ENCODE assay signal across 11 cellular contexts in the genomic region with DNA sequence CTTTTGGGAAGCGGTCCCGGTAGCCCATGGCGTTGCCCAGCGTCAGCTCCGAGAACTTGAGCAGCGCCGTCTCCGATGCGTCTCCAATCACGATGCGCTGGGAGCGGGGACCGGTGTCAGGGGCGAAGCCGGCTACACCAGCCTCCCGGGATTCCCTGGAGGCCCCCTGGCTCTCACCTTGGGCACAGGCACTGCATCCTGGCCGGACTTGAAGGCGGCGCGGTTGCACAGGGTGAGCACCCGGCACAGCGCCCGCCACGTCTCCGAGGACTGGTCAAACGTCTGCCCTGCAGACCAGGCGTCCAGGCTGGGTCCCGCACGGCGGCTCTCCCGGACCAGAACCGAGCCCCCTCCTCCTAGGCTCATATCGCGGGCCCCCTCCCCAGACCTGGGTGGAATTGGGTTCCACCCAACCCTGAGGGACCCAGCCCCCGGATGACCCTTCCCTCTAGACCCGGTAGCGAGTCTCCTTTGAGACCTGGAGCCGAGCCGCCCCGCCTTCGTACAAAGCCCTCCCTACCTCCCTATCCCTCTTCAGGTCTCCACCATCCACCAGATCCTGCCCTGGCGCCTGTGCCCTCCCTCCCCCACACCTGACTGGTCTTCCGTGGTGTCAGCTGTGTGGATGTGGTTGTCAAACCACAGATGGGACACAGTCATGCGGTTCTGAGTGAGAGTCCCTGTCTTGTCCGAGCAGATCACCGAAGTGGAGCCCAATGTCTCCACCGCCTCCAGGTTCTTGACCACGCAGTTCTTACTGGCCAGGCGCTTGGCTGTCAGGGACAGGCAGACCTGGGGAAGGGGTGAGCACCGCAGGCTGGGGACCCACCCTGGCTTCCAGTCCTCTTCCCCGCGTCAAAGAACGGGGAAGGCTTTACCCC.
DNase-seq lines count a peak whose midpoint lies in the region; ATAC-seq, FAIRE-seq and TF ChIP-seq lines count a peak whose summit lies in the region.
"Had no signal": no experiment of that assay in that cellular context is flagged by ENCODE, and none has a peak within 500 bp of the region (broad histone marks: within the 10 kb centered on the region; RNA-seq: fewer than 3 reads in every experiment).

No MANE protein-coding gene starts in this region.

- DNase-seq in GM18507 (ENCODE audit: extremely low spot score, insufficient read length, low read depth) = no peak
- DNase-seq in fibroblast of pulmonary artery (ENCODE audit: low read depth) = no peak
- peak; percentile 18 for DNase-seq in retina
- no peak for DNase-seq in NAMALWA (ENCODE audit: low spot score)
- DNase-seq in MM.1S = no peak
- no peak for DNase-seq in KBM-7
- DNase-seq: amniotic stem cell, PC-3 had no signal

- no peaks in the 10 kb centered on the region for H3K4me1 ChIP-seq in MM.1S (ENCODE audit: low read length)
- H3K4me1 ChIP-seq: foreskin keratinocyte had no signal

- no peaks in the 10 kb centered on the region for H3K9me2 ChIP-seq in MM.1S (replicated peaks; ENCODE audit: insufficient read depth, low read length)

- no peaks in the 10 kb centered on the region for H3K9me3 ChIP-seq in MM.1S (replicated peaks; ENCODE audit: insufficient read depth, low read length)

- no peak for TF ChIP-seq EP300 in Ishikawa (IDR thresholded peaks at IDR 0.05; ENCODE audit: borderline replicate concordance)

- peak; percentile 60 for FAIRE-seq in GM18507 (lab: Jason Lieb, UNC)

- no peak for ATAC-seq in GM19328 (IDR thresholded peaks at IDR 0.05; ENCODE audit: unreplicated experiment)
- ATAC-seq: PC-3 had no signal

- no peak overlapping the region for H3K4me2 ChIP-seq in MM.1S (ENCODE audit: low read depth, low read length)

- H3K27ac ChIP-seq in MM.1S (ENCODE audit: low read length) = no peak overlapping the region
- H3K27ac ChIP-seq: foreskin keratinocyte had no signal

- H3K9ac ChIP-seq in MM.1S (ENCODE audit: low read length) = no peak overlapping the region

- no peak for TF ChIP-seq CTCF in fibroblast of pulmonary artery (IDR thresholded peaks at IDR 0.05; ENCODE audit: low read length, missing control alignments)
- no peak for TF ChIP-seq CTCF in MM.1S (IDR thresholded peaks at IDR 0.05; ENCODE audit: low read length)

- no peaks in the 10 kb centered on the region for H3F3A ChIP-seq in MM.1S (ENCODE audit: insufficient read depth, low read length)

- no peaks in the 10 kb centered on the region for H3K36me3 ChIP-seq in MM.1S (replicated peaks; ENCODE audit: insufficient read depth, low read length)

- H2AFZ ChIP-seq in MM.1S (ENCODE audit: low read length) = no peak overlapping the region

- no peaks in the 10 kb centered on the region for H4K20me1 ChIP-seq in MM.1S (ENCODE audit: insufficient read depth, low read length)

- TF ChIP-seq RAD21 in Ishikawa (IDR thresholded peaks at IDR 0.05; ENCODE audit: low read depth) = no peak

- in situ Hi-C loops in KBM-7 (cut with MboI; ENCODE audit: low pct_unique_long_range_greater_than_20kb, low sequenced_read_pairs) = no loop called here

- H3K4me3 ChIP-seq in fibroblast of pulmonary artery (replicated peaks; ENCODE audit: low read depth, low read length) (peak overlapping the region; percentile 47), MM.1S (ENCODE audit: low read length) (no peak overlapping the region)

- peaks cover 89% of the 10 kb centered on the region for H3K27me3 ChIP-seq in MM.1S (replicated peaks; ENCODE audit: insufficient read depth, low read length)

- H3K79me2 ChIP-seq in MM.1S (ENCODE audit: low read length) = no peaks in the 10 kb centered on the region

TF ChIP-seq in Ishikawa, 13 proteins besides CTCF, POLR2A, EP300 and RAD21:
- TF ChIP-seq FOXM1 (IDR thresholded peaks at IDR 0.05; ENCODE audit: borderline replicate concordance, low read depth) = no peak
- TF ChIP-seq, protein P1, sequence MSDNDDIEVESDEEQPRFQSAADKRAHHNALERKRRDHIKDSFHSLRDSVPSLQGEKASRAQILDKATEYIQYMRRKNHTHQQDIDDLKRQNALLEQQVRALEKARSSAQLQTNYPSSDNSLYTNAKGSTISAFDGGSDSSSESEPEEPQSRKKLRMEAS (IDR thresholded peaks at IDR 0.05) = peak; percentile 41; the same call in 1 of the 2 replicates
